8 cellular contexts compared by ENCODE assay signal in the genomic region with DNA sequence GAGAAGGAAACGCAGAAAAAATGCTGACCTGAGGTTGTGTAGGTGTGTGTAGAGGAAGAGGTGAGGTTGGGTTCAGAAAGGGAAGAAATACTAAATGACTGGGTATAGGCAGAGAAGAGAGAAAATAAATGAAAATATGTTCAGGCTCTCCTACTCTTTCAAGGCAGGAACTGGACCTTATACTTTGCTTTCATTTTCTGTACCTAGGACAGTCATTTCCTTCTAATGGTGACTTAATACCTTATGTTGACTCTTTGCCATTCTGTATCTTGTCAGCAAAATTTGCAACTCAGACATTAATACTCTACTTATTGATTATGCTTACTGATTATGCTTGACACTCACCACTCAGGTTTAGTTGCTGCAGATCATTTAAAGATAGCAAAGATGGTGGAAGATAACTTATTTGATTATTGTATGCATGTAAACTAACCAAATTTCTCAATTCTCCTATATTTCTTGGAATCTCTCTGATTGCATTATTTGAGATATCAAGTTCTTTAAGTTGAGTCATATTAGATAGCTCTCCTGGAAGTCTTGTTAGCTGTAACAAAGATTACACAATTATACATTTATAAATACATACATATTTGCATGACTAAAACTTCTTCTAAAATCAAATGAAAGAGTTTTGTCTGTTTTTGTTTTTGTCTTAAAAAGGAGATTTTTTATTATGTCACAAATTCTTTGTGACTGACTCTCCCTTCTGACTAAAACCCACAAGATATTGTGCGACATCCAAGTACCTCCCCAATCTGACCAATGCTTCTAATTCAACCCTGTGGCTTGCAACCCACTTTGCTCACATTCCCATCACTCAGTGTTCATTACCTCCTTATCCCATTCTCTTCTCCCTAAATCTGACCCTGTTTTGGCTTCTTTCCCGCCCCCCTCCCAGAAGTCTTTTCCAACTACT. TPM values are rescaled to one million over a fixed set of nuclear protein-coding genes. Genes with fewer than 3 reads are reported as not detected.
A peak's percentile ranks its signal among the peaks of the same experiment; 100 is the strongest.
DNase-seq lines count a peak whose midpoint lies in the region; ATAC-seq and TF ChIP-seq lines count a peak whose summit lies in the region.
"Had no signal": no experiment of that assay in that cellular context is flagged by ENCODE, and none has a peak within 500 bp of the region (broad histone marks: within the 10 kb centered on the region; RNA-seq: fewer than 3 reads in every experiment).

No MANE protein-coding gene starts in this region.

- H3K4me3 Mint-ChIP-seq in naive thymus-derived CD4-positive, alpha-beta T cell = no peak overlapping the region

- CTCF ChIA-PET in naive thymus-derived CD4-positive, alpha-beta T cell (lab: Charles Lee) = no interaction called here

- no peaks in the 10 kb centered on the region for H3F3A ChIP-seq in smooth muscle cell (ENCODE audit: low read depth)

- POLR2A ChIA-PET in naive thymus-derived CD4-positive, alpha-beta T cell (lab: Charles Lee) = no interaction called here

- no peaks in the 10 kb centered on the region for H3K9me3 ChIP-seq in smooth muscle cell (replicated peaks; ENCODE audit: low read depth)
- no peaks in the 10 kb centered on the region for H3K9me3 ChIP-seq in naive thymus-derived CD4-positive, alpha-beta T cell (ENCODE audit: control insufficient read depth in 2 of 3, low read length in 3 of 3)

- WGBS in smooth muscle cell (ENCODE audit: low lambda C conversion rate) = 79% methylated on average over 3 of the region's 3 CpGs

- no peaks in the 10 kb centered on the region for H3K36me3 ChIP-seq in smooth muscle cell (ENCODE audit: low read depth)
- H3K36me3 ChIP-seq in naive thymus-derived CD4-positive, alpha-beta T cell (ENCODE audit: control insufficient read depth in 2 of 3, insufficient read depth in 3 of 3, low read length in 3 of 3) = no peaks in the 10 kb centered on the region

- H3K4me3 ChIP-seq in smooth muscle cell = no peak overlapping the region
- no peak overlapping the region for H3K4me3 ChIP-seq in naive thymus-derived CD4-positive, alpha-beta T cell (ENCODE audit: low read length)

- H3K27me3 Mint-ChIP-seq in naive thymus-derived CD4-positive, alpha-beta T cell = peaks cover 5 to 32% (median 14%) of the 10 kb centered on the region in 5 donors

- peak; percentile 6 for DNase-seq in T1000 (lab: John Stamatoyannopoulos, UW)
- no peak for DNase-seq in smooth muscle cell (lab: John Stamatoyannopoulos, UW; ENCODE audit: unreplicated experiment)
- no peak for DNase-seq in DMS 273 (lab: John Stamatoyannopoulos, UW; ENCODE audit: unreplicated experiment)
- no peak for DNase-seq in epidermal melanocyte (ENCODE audit: insufficient read length, low spot score)
- no peak for DNase-seq in naive thymus-derived CD4-positive, alpha-beta T cell

- H3K9me3 Mint-ChIP-seq in naive thymus-derived CD4-positive, alpha-beta T cell = no peaks in the 10 kb centered on the region

- peaks cover 0 to 5% (median 0%) of the 10 kb centered on the region in 7 donors for H3K4me1 Mint-ChIP-seq in naive thymus-derived CD4-positive, alpha-beta T cell

- no peaks in the 10 kb centered on the region for H3K79me2 ChIP-seq in smooth muscle cell (ENCODE audit: low read depth)

- H3K27me3 ChIP-seq in smooth muscle cell (ENCODE audit: low read depth) = no peaks in the 10 kb centered on the region
- no peaks in the 10 kb centered on the region for H3K27me3 ChIP-seq in naive thymus-derived CD4-positive, alpha-beta T cell (ENCODE audit: control insufficient read depth in 2 of 2, insufficient read depth in 2 of 2, low read length in 2 of 2)

- H3K27ac Mint-ChIP-seq in naive thymus-derived CD4-positive, alpha-beta T cell = no peak overlapping the region

- no peaks in the 10 kb centered on the region for H3K36me3 Mint-ChIP-seq in naive thymus-derived CD4-positive, alpha-beta T cell

- H3K4me1 ChIP-seq in smooth muscle cell (ENCODE audit: low read depth) = no peaks in the 10 kb centered on the region
- H3K4me1 ChIP-seq in naive thymus-derived CD4-positive, alpha-beta T cell (ENCODE audit: control insufficient read depth in 2 of 2, insufficient read depth in 2 of 2, low read length in 2 of 2) = no peaks in the 10 kb centered on the region

- TF ChIP-seq CTCF in smooth muscle cell (IDR thresholded peaks at IDR 0.05; ENCODE audit: borderline replicate concordance, insufficient read depth, poor library complexity, severe bottlenecking) = no peak

- no peak overlapping the region for H3K27ac ChIP-seq in smooth muscle cell (ENCODE audit: low read depth)
- H3K27ac ChIP-seq in naive thymus-derived CD4-positive, alpha-beta T cell (ENCODE audit: low read depth, low read length) = no peak overlapping the region

- ATAC-seq in GM19023 (IDR thresholded peaks at IDR 0.05; ENCODE audit: unreplicated experiment) (peak; percentile 70), HG02885 (IDR thresholded peaks at IDR 0.05; ENCODE audit: poor library complexity, unreplicated experiment) (peak; percentile 62)
- ATAC-seq in naive thymus-derived CD4-positive, alpha-beta T cell = no peak

- H3K4me2 ChIP-seq in smooth muscle cell = peak overlapping the region; percentile 55

- no peak overlapping the region for H3K9ac ChIP-seq in smooth muscle cell (ENCODE audit: low read depth)

- H2AFZ ChIP-seq in smooth muscle cell (ENCODE audit: low read depth) = no peak overlapping the region

- intact Hi-C loops in naive thymus-derived CD4-positive, alpha-beta T cell (cut with micrococcal nuclease) = no loop called here

- no peaks in the 10 kb centered on the region for H4K20me1 ChIP-seq in smooth muscle cell (ENCODE audit: low read depth)

RNA-seq across cellular contexts. Expression of gene LRRD1, which starts 20.0 kb away (rescaled TPM):
- total RNA-seq in smooth muscle cell = 0.09 TPM in 2 replicates
- polyA plus RNA-seq in smooth muscle cell = not detected in 2 replicates
- total RNA-seq in naive thymus-derived CD4-positive, alpha-beta T cell = under 1 TPM in 2 of 5 experiments, not detected in 3; 0.17 to 0.22 TPM
- polyA plus RNA-seq in naive thymus-derived CD4-positive, alpha-beta T cell = not detected
- total RNA-seq: SK-MEL-5 had no signal

RNA-seq across cellular contexts. Expression of gene CYP51A1, which starts 24.6 kb away (rescaled TPM):
- 104 and 127 TPM in 2 replicates for total RNA-seq in smooth muscle cell
- 51.6 and 87.9 TPM in 2 replicates for polyA plus RNA-seq in smooth muscle cell
- total RNA-seq in naive thymus-derived CD4-positive, alpha-beta T cell = 10 to 100 TPM; 14.7 to 36.6 (median 21.7) TPM
- 10 to 100 TPM; 12.2 to 12.6 TPM for polyA plus RNA-seq in naive thymus-derived CD4-positive, alpha-beta T cell
